Comparison of ENCODE assay signal across 11 cellular contexts in genomic region chr7:156607332-156608175, GRCh38. TPM values are rescaled to one million over a fixed set of nuclear protein-coding genes. Genes with fewer than 3 reads are reported as not detected.
DNase-seq lines count a peak whose midpoint lies in the region; ATAC-seq, FAIRE-seq and TF ChIP-seq lines count a peak whose summit lies in the region.
"Had no signal": no experiment of that assay in that cellular context is flagged by ENCODE, and none has a peak within 500 bp of the region (broad histone marks: within the 10 kb centered on the region; RNA-seq: fewer than 3 reads in every experiment).

No MANE protein-coding gene starts in this region.

- TF ChIP-seq CTCF in K562 (IDR thresholded peaks at IDR 0.05 in 2 of 3, conservative IDR thresholded peaks at IDR 0.05 in 1 of 3; ENCODE audit: insufficient read depth in 2 of 3, low read depth in 1 of 3, low read length in 3 of 3) (no peak), right lobe of liver (IDR thresholded peaks at IDR 0.05) (no peak)

- BruUV-seq in K562 (replicated peaks; lab: Mats Ljungman, UMichigan) = no TSS peak

- H3K36me3 Mint-ChIP-seq in activated T-cell treated with anti-CD3 and anti-CD28 coated beads, Interleukin-2, amount 50 U/mL, for 24 hours (ENCODE audit: low read depth) = no peaks in the 10 kb centered on the region
- H3K36me3 Mint-ChIP-seq: natural killer cell treated with Interleukin-12 subunit alpha and Interleukin-12 subunit beta and Interleukin-15 and Interleukin-18, amount 100 ng/mL, for 72 hours had no signal

- 0 out of 2 replicates have a peak, but pooled peaks cover 4% of the 10 kb centered on the region for H4K20me1 ChIP-seq in K562 (replicated peaks; ENCODE audit: control insufficient read depth, insufficient read depth, low read length)
- H4K20me1 ChIP-seq: BLaER1 had no signal

- no peaks in the 10 kb centered on the region for H3K9me1 ChIP-seq in K562 (ENCODE audit: control insufficient read depth, insufficient read depth, low read length)

- H3K36me3 ChIP-seq in K562 (ENCODE audit: control insufficient read depth, insufficient read depth, low read length) (no peaks in the 10 kb centered on the region), right lobe of liver (no peaks in the 10 kb centered on the region), thymus (ENCODE audit: control insufficient read depth, insufficient read depth) (no peaks in the 10 kb centered on the region)
- H3K36me3 ChIP-seq: BLaER1 had no signal

- 69% methylated on average over 62 of the region's 84 CpGs for WGBS in K562 (ENCODE audit: insufficient coverage, low coverage, missing lambda C conversion rate)
- WGBS in right lobe of liver (ENCODE audit: insufficient coverage, low coverage, low lambda C conversion rate, missing lambda C conversion rate) = 66% methylated on average over 19 of the region's 84 CpGs
- 50% methylated on average over 84 of the region's 84 CpGs for WGBS in thymus

- no peak overlapping the region for H3K27ac Mint-ChIP-seq in activated T-cell treated with anti-CD3 and anti-CD28 coated beads, Interleukin-2, amount 50 U/mL, for 24 hours
- H3K27ac Mint-ChIP-seq: natural killer cell treated with Interleukin-12 subunit alpha and Interleukin-12 subunit beta and Interleukin-15 and Interleukin-18, amount 100 ng/mL, for 72 hours had no signal

- intact Hi-C loops in K562 (cut with micrococcal nuclease) = no loop called here
- intact Hi-C loops in right lobe of liver (cut with DNase I) = no loop called here

- no peaks in the 10 kb centered on the region for H3K79me2 ChIP-seq in K562 (ENCODE audit: control insufficient read depth, insufficient read depth, low read length)

- CTCF ChIA-PET in K562 (lab: Yijun Ruan, JAX; ENCODE audit: low intra/inter-chr PET ratio) = no interaction called here

- no peak for TF ChIP-seq RAD21 in K562 (CRISPR knock-in tag; conservative IDR thresholded peaks at IDR 0.05 in 1 of 2, IDR thresholded peaks at IDR 0.05 in 1 of 2)

- H3K4me1 Mint-ChIP-seq in activated T-cell treated with anti-CD3 and anti-CD28 coated beads, Interleukin-2, amount 50 U/mL, for 24 hours (ENCODE audit: low read depth) = peaks cover 15% of the 10 kb centered on the region

- in situ Hi-C loops in K562 (cut with MboI) = no loop called here

- H3K4me3 Mint-ChIP-seq in activated T-cell treated with anti-CD3 and anti-CD28 coated beads, Interleukin-2, amount 50 U/mL, for 24 hours = peak overlapping the region; percentile 45
- H3K4me3 Mint-ChIP-seq: natural killer cell treated with Interleukin-12 subunit alpha and Interleukin-12 subunit beta and Interleukin-15 and Interleukin-18, amount 100 ng/mL, for 72 hours had no signal

- H3K9me3 ChIP-seq in K562 (replicated peaks; ENCODE audit: control insufficient read depth, insufficient read depth, low read depth, low read length) = no peaks in the 10 kb centered on the region
- no peaks in the 10 kb centered on the region for H3K9me3 ChIP-seq in right lobe of liver
- no peaks in the 10 kb centered on the region for H3K9me3 ChIP-seq in thymus (ENCODE audit: control insufficient read depth)

- ATAC-seq in K562 (no peak), right lobe of liver (peak; percentile 14 to 31 (median 30)), HG02884 (IDR thresholded peaks at IDR 0.05; ENCODE audit: unreplicated experiment) (no peak), HG02852 (IDR thresholded peaks at IDR 0.05; ENCODE audit: unreplicated experiment) (no peak)

- TF ChIP-seq POLR2A in K562 (conservative IDR thresholded peaks at IDR 0.05) (no peak), right lobe of liver (IDR thresholded peaks at IDR 0.05) (no peak)

- POLR2A ChIA-PET in K562 (lab: Yijun Ruan, JAX) = interaction anchor here (0.6 kb wide), 1 partner anchor 31 kb away, joined by 4 read pairs; no protein-coding TSS in a partner anchor

- FAIRE-seq in K562 (lab: Jason Lieb, UNC) = no peak

- peaks cover 52% of the 10 kb centered on the region for H3K27me3 Mint-ChIP-seq in activated T-cell treated with anti-CD3 and anti-CD28 coated beads, Interleukin-2, amount 50 U/mL, for 24 hours

- H3K4me2 ChIP-seq in K562 (ENCODE audit: insufficient read depth, low read length) = no peak overlapping the region
- H3K4me2 ChIP-seq: BLaER1, KMS-11 had no signal

- no peak overlapping the region for H3K27ac ChIP-seq in K562 (ENCODE audit: extremely low read depth, low read depth, low read length)
- peak overlapping the region; percentile 0 to 63 (median 46) for H3K27ac ChIP-seq in right lobe of liver
- no peak overlapping the region for H3K27ac ChIP-seq in thymus (ENCODE audit: low read depth)
- H3K27ac ChIP-seq in caudate nucleus (ENCODE audit: low read depth, low read length) = no peak overlapping the region
- H3K27ac ChIP-seq: BLaER1, KMS-11 had no signal

- no peak overlapping the region for H2AFZ ChIP-seq in K562 (ENCODE audit: low read depth, low read length)

- H3K4me1 ChIP-seq in K562 (replicated peaks in 1 of 2; ENCODE audit: control insufficient read depth in 2 of 2, insufficient read depth in 2 of 2, low read length in 2 of 2) (peaks cover 7 to 22% of the 10 kb centered on the region in 2 experiments; a peak in 4 of 5 replicates), right lobe of liver (peaks cover 0 to 22% (median 9%) of the 10 kb centered on the region in 4 donors), thymus (ENCODE audit: control insufficient read depth, insufficient read depth, low read length) (no peaks in the 10 kb centered on the region)

- H3K4me3 ChIP-seq in K562 = no peak overlapping the region
- peak overlapping the region; percentile 39 to 61 (median 51) for H3K4me3 ChIP-seq in right lobe of liver
- H3K4me3 ChIP-seq in thymus (ENCODE audit: low read length) = peak overlapping the region; percentile 19
- H3K4me3 ChIP-seq: BLaER1 had no signal

- H3K27me3 ChIP-seq in K562 (ENCODE audit: control insufficient read depth in 2 of 2, insufficient read depth in 2 of 2, low read length in 2 of 2) (peaks cover 0 to 37% of the 10 kb centered on the region in 2 experiments; a peak in 3 of 5 replicates), right lobe of liver (no peaks in the 10 kb centered on the region), thymus (ENCODE audit: control insufficient read depth, insufficient read depth) (peaks cover 7% of the 10 kb centered on the region)
- H3K27me3 ChIP-seq: BLaER1 had no signal

- H3K9ac ChIP-seq in K562 (ENCODE audit: insufficient read depth in 1 of 2, low read depth in 2 of 2, low read length in 2 of 2) = no peak overlapping the region
- H3K9ac ChIP-seq: BLaER1, KMS-11 had no signal

- H3K9me3 Mint-ChIP-seq in activated T-cell treated with anti-CD3 and anti-CD28 coated beads, Interleukin-2, amount 50 U/mL, for 24 hours = no peaks in the 10 kb centered on the region
- H3K9me3 Mint-ChIP-seq: natural killer cell treated with Interleukin-12 subunit alpha and Interleukin-12 subunit beta and Interleukin-15 and Interleukin-18, amount 100 ng/mL, for 72 hours had no signal

- no peak for TF ChIP-seq EP300 in K562 (IDR thresholded peaks at IDR 0.05; ENCODE audit: low read length)

- DNase-seq in activated T-cell treated with anti-CD3 and anti-CD28 coated beads, Interleukin-2, amount 50 U/mL, for 24 hours = no peak
- no peak for DNase-seq in activated T-cell treated with anti-CD3 and anti-CD28 coated beads, Interleukin-2, amount 50 U/mL, for 48 hours
- DNase-seq in K562 (ENCODE audit: extremely low read depth in 1 of 4, low spot score in 3 of 4) (peak in 1 of 4 experiments; percentile 13), right lobe of liver (peak in 1 of 3 donors; percentile 60), caudate nucleus (lab: John Stamatoyannopoulos, UW) (no peak)

TF ChIP-seq in K562, 482 proteins besides CTCF, POLR2A, EP300 and RAD21 (continues in another document):
- TF ChIP-seq MNT (conservative IDR thresholded peaks at IDR 0.05) (no peak), SAFB (IDR thresholded peaks at IDR 0.05; ENCODE audit: borderline replicate concordance, low read depth, low read length) (0 out of 2 replicates have a peak, but pooled peaks have one; percentile 54), RBM14 (IDR thresholded peaks at IDR 0.05; ENCODE audit: borderline replicate concordance, insufficient read depth, low read depth, low read length) (0 out of 2 replicates have a peak, but pooled peaks have one; percentile 69)

RNA-seq across cellular contexts. Expression of gene RNF32, which starts 33.0 kb away (rescaled TPM):
- total RNA-seq in K562 (2011; cell fraction: chromatin; rRNA removed; ENCODE audit: low replicate concordance) = 1.6 and 7.1 TPM in 2 replicates
- total RNA-seq in K562 (2011; cell fraction: nucleolus; rRNA removed) = 1.3 and 1.8 TPM in 2 replicates
- total RNA-seq in K562 (2011; cell fraction: nucleoplasm; rRNA removed) = 2.5 and 5.6 TPM in 2 replicates
- total RNA-seq in K562 (2014; rRNA removed) (2.6 and 4.1 TPM in 2 replicates), K562 (2014; rRNA removed; fragmentation: Illumina TruSeq; extraction: Trizol) (4.7 and 5.9 TPM in 2 replicates), K562 (2015; rRNA removed; fragmentation: Illumina TruSeq; extraction: Trizol) (4.1 and 4.3 TPM in 2 replicates), K562 (2021) (3.9 and 4.6 TPM in 2 replicates), right lobe of liver (under 1 TPM in 5 of 6 experiments, not detected in 1; 0.23 to 0.84 (median 0.66) TPM)
- polyA plus RNA-seq in K562 (2011; rRNA removed) (3.7 and 5.7 TPM in 2 replicates), K562 (2014; fragmentation: Illumina TruSeq; extraction: Trizol) (5.2 and 7.0 TPM in 2 replicates), K562 (2014; fragmentation: Nextera tagmentation; extraction: Ambion mirVana) (1 to 10 TPM; 3.2 to 3.7 TPM), K562 (2014; rRNA removed) (5.2 and 5.3 TPM in 2 replicates), thymus (3.1 TPM)
- 1.5 and 1.9 TPM in 2 replicates for polyA plus RNA-seq in K562 (2011; cell fraction: cytosol; rRNA removed)
- polyA plus RNA-seq in K562 (2011; cell fraction: nucleus; rRNA removed) = 4.2 and 6.4 TPM in 2 replicates
- 6.1 and 10.5 TPM in 2 replicates for polyA plus RNA-seq in K562 (2012)
- 1.8 and 2.7 TPM in 2 replicates for polyA minus RNA-seq in K562 (2011; rRNA and poly(A)+ RNA removed)
- 1.0 TPM in 1 of 2 replicates, not detected in the other for polyA minus RNA-seq in K562 (2011; cell fraction: cytosol; rRNA and poly(A)+ RNA removed)
- polyA minus RNA-seq in K562 (2011; cell fraction: nucleus; rRNA and poly(A)+ RNA removed) = 1.8 and 2.4 TPM in 2 replicates
- total RNA-seq: natural killer cell treated with Interleukin-12 subunit alpha and Interleukin-12 subunit beta and Interleukin-15 and Interleukin-18, amount 100 ng/mL, for 72 hours had no signal

Comparison
In these comparisons a context has a peak if more than half of its experiments do, and no peak if none do; other contexts are left out.
1. ATAC-seq: peak in right lobe of liver (4 of 4); none in K562 (single experiment), HG02884 (single experiment) and HG02852 (single experiment).
2. H3K27ac ChIP-seq: peak in right lobe of liver (3 of 3); none in K562 (single experiment), thymus (single experiment) and caudate nucleus (single experiment).